Comparison of ENCODE assay signal across 15 cellular contexts in the genomic region with DNA sequence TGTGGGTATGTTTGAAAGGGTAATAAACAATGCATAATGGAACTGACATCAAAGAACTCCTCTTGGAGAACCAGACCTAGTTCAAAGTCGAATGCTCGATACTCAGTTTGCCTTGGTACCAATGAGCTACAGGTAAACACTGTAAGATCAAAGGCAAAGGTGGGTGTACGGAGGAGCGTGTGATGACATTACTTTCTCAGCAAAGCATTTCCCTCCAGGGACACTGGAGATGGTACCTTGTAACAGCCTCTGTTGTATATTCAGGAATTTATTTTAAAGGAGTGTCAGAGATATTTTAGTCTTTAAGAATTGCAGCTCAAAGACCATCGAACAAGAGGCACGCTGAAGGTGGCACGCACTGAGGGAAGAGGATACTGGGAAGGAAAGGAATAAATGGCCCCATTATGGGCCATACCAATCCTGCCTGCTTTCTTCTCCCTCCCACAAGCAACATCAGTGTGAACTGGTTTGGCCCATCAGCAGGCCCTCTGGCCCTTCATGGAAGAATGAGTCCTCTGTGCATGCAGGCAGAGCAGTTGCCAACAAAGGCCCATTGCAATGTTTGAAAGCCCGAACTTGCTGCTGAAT.
DNase-seq lines count a peak whose midpoint lies in the region; ATAC-seq and TF ChIP-seq lines count a peak whose summit lies in the region.
"Had no signal": no experiment of that assay in that cellular context is flagged by ENCODE, and none has a peak within 500 bp of the region (broad histone marks: within the 10 kb centered on the region; RNA-seq: fewer than 3 reads in every experiment).

No MANE protein-coding gene starts in this region.

- peaks cover 8% of the 10 kb centered on the region for H3K9me3 Mint-ChIP-seq in type B pancreatic cell
- peaks cover 11% of the 10 kb centered on the region for H3K9me3 Mint-ChIP-seq in activated naive CD4-positive, alpha-beta T cell treated with anti-CD3 and anti-CD28 coated beads for 36 hours

- H3K79me2 ChIP-seq in SK-N-SH (ENCODE audit: insufficient read depth): no peaks in the 10 kb centered on the region

- peaks cover 34% of the 10 kb centered on the region for H3F3A ChIP-seq in SK-N-SH (replicated peaks; ENCODE audit: insufficient read depth)

- H3K36me3 ChIP-seq in SK-N-SH (replicated peaks in 1 of 2; ENCODE audit: control insufficient read depth in 1 of 2, insufficient read depth in 2 of 2, low read length in 1 of 2): no peaks in the 10 kb centered on the region
- H3K36me3 ChIP-seq: heart right ventricle, thyroid gland had no signal

- POLR2A ChIA-PET in SK-N-SH (lab: Yijun Ruan, JAX): no interaction called here

- H3K4me1 Mint-ChIP-seq in type B pancreatic cell (ENCODE audit: unreplicated experiment): peaks cover 22% of the 10 kb centered on the region
- no peaks in the 10 kb centered on the region for H3K4me1 Mint-ChIP-seq in activated naive CD4-positive, alpha-beta T cell treated with anti-CD3 and anti-CD28 coated beads for 36 hours (ENCODE audit: low read depth)

- peak overlapping the region; percentile 85 for H3K27ac Mint-ChIP-seq in type B pancreatic cell
- no peak overlapping the region for H3K27ac Mint-ChIP-seq in activated naive CD4-positive, alpha-beta T cell treated with anti-CD3 and anti-CD28 coated beads for 36 hours
- H3K27ac Mint-ChIP-seq: activated CD4-positive, alpha-beta memory T cell treated with anti-CD3 and anti-CD28 coated beads for 36 hours had no signal

- H3K9me2 ChIP-seq in SK-N-SH: no peaks in the 10 kb centered on the region

- H3K27me3 Mint-ChIP-seq in type B pancreatic cell: no peaks in the 10 kb centered on the region
- H3K27me3 Mint-ChIP-seq in activated naive CD4-positive, alpha-beta T cell treated with anti-CD3 and anti-CD28 coated beads for 36 hours (ENCODE audit: low read depth): no peaks in the 10 kb centered on the region
- H3K27me3 Mint-ChIP-seq: activated CD4-positive, alpha-beta memory T cell treated with anti-CD3 and anti-CD28 coated beads for 36 hours had no signal

- no peak for TF ChIP-seq EP300 in SK-N-SH (IDR thresholded peaks at IDR 0.05; ENCODE audit: borderline replicate concordance in 1 of 2, low read depth in 1 of 2, low read length in 1 of 2)

- no peaks in the 10 kb centered on the region for H3K36me3 Mint-ChIP-seq in type B pancreatic cell
- no peaks in the 10 kb centered on the region for H3K36me3 Mint-ChIP-seq in activated naive CD4-positive, alpha-beta T cell treated with anti-CD3 and anti-CD28 coated beads for 36 hours (ENCODE audit: low read depth)
- H3K36me3 Mint-ChIP-seq: activated CD4-positive, alpha-beta memory T cell treated with anti-CD3 and anti-CD28 coated beads for 36 hours had no signal

- intact Hi-C loops in dorsolateral prefrontal cortex (cut with DNase I): loop anchor here (10.0 kb wide), 3 partner anchors 119 to 961 kb away; a partner anchor contains a TSS
- intact Hi-C loops in activated naive CD4-positive, alpha-beta T cell treated with anti-CD3 and anti-CD28 coated beads for 36 hours (cut with micrococcal nuclease): no loop called here

- H3K9me3 ChIP-seq in SK-N-SH: no peaks in the 10 kb centered on the region
- H3K9me3 ChIP-seq: heart right ventricle, thyroid gland had no signal

- no peak overlapping the region for H3K4me3 ChIP-seq in SK-N-SH (ENCODE audit: low read depth in 2 of 2, low read length in 1 of 2)
- H3K4me3 ChIP-seq in dorsolateral prefrontal cortex: no peak overlapping the region
- H3K4me3 ChIP-seq: heart right ventricle, thyroid gland had no signal

- peak overlapping the region; percentile 72; the same call in 1 of the 2 replicates for H3K9ac ChIP-seq in SK-N-SH

- CTCF ChIA-PET in SK-N-SH (lab: Yijun Ruan, JAX): no interaction called here
- CTCF ChIA-PET in activated naive CD4-positive, alpha-beta T cell treated with anti-CD3 and anti-CD28 coated beads for 36 hours (lab: Charles Lee): no interaction called here

- DNase-seq in SK-N-SH: no peak
- DNase-seq in dorsolateral prefrontal cortex: peak in 9 of 10 donors; percentile 51 to 90 (median 80)
- peak; percentile 34 for DNase-seq in middle frontal gyrus (ENCODE audit: extremely low spot score, low spot score)
- DNase-seq in type B pancreatic cell (ENCODE audit: extremely low spot score, unreplicated experiment): no peak
- DNase-seq in activated naive CD4-positive, alpha-beta T cell treated with anti-CD3 and anti-CD28 coated beads for 36 hours: no peak
- no peak for DNase-seq in AG08395 (ENCODE audit: low spot score)
- DNase-seq in activated CD4-positive, CD25-positive, alpha-beta regulatory T cell treated with anti-CD3 and anti-CD28 coated beads, Interleukin-2, amount 50 U/mL, for 72 hours: no peak
- DNase-seq: ACHN; activated CD4-positive, alpha-beta memory T cell treated with anti-CD3 and anti-CD28 coated beads for 36 hours; Calu3; heart right ventricle; left ventricle myocardium superior; MV-4-11; thyroid gland had no signal

- WGBS in SK-N-SH (ENCODE audit: low lambda C conversion rate): 59% methylated on average over 8 of the region's 8 CpGs

- H3K27me3 ChIP-seq in SK-N-SH (ENCODE audit: insufficient read depth) (no peaks in the 10 kb centered on the region), dorsolateral prefrontal cortex (no peaks in the 10 kb centered on the region)
- H3K27me3 ChIP-seq: heart right ventricle, thyroid gland had no signal

- no peak overlapping the region for H3K4me3 Mint-ChIP-seq in type B pancreatic cell
- H3K4me3 Mint-ChIP-seq in activated naive CD4-positive, alpha-beta T cell treated with anti-CD3 and anti-CD28 coated beads for 36 hours: no peak overlapping the region
- H3K4me3 Mint-ChIP-seq: activated CD4-positive, alpha-beta memory T cell treated with anti-CD3 and anti-CD28 coated beads for 36 hours had no signal

- peak overlapping the region; percentile 93; the same call in 1 of the 2 replicates for H3K4me2 ChIP-seq in SK-N-SH

- H3K27ac ChIP-seq in SK-N-SH (ENCODE audit: low read depth in 2 of 2, low read length in 1 of 2): peak overlapping the region in 1 of 2 experiments; percentile 99; a peak in 2 of 4 replicates
- peak overlapping the region in 50 of 59 donors; percentile 5 to 89 (median 68) for H3K27ac ChIP-seq in dorsolateral prefrontal cortex
- H3K27ac ChIP-seq: heart right ventricle, thyroid gland had no signal

- H4K20me1 ChIP-seq in SK-N-SH (ENCODE audit: insufficient read depth): no peaks in the 10 kb centered on the region

- no peak; the same call in 2 of the 3 replicates for ATAC-seq in SK-N-SH treated with all-trans-retinoic acid at 6 μM for 48 hours
- ATAC-seq: left ventricle myocardium superior had no signal

- no peak for TF ChIP-seq RAD21 in SK-N-SH (IDR thresholded peaks at IDR 0.05; ENCODE audit: low read length)

- TF ChIP-seq CTCF in SK-N-SH (IDR thresholded peaks at IDR 0.05): no peak
- TF ChIP-seq CTCF in dorsolateral prefrontal cortex (IDR thresholded peaks at IDR 0.05 in 54 of 56, conservative IDR thresholded peaks at IDR 0.05 in 2 of 56; ENCODE audit: low read depth in 1 of 56, partially characterized antibody in 56 of 56): peak in 9 of 56 donors; percentile 7 to 35 (median 21)
- TF ChIP-seq CTCF in type B pancreatic cell (conservative IDR thresholded peaks at IDR 0.05): no peak

- H2AFZ ChIP-seq in SK-N-SH (ENCODE audit: low read depth): 0 out of 2 replicates have a peak overlapping the region, but pooled peaks have one; percentile 10

- peaks cover 0 to 22% of the 10 kb centered on the region in 2 experiments for H3K4me1 ChIP-seq in SK-N-SH (ENCODE audit: control insufficient read depth in 1 of 2, insufficient read depth in 2 of 2, low read depth in 1 of 2, low read length in 1 of 2)
- H3K4me1 ChIP-seq: heart right ventricle, thyroid gland had no signal

TF ChIP-seq in SK-N-SH, 30 proteins besides CTCF, POLR2A, EP300 and RAD21 (continues in another document):
- TF ChIP-seq FOSL2 (IDR thresholded peaks at IDR 0.05; ENCODE audit: borderline replicate concordance, low read depth) (no peak), NRF1 (IDR thresholded peaks at IDR 0.05; ENCODE audit: low read depth, low read length) (no peak), YY1 (IDR thresholded peaks at IDR 0.05; ENCODE audit: low read depth) (no peak), FOXM1 (IDR thresholded peaks at IDR 0.05; ENCODE audit: low read depth) (no peak), TAF1 (IDR thresholded peaks at IDR 0.05; ENCODE audit: borderline replicate concordance, low read depth, low read length) (no peak), POLR2AphosphoS5 (IDR thresholded peaks at IDR 0.05; ENCODE audit: low read depth, low read length) (no peak), TEAD4 (IDR thresholded peaks at IDR 0.05; ENCODE audit: borderline replicate concordance, insufficient read depth) (no peak)
- TF ChIP-seq, protein P1, sequence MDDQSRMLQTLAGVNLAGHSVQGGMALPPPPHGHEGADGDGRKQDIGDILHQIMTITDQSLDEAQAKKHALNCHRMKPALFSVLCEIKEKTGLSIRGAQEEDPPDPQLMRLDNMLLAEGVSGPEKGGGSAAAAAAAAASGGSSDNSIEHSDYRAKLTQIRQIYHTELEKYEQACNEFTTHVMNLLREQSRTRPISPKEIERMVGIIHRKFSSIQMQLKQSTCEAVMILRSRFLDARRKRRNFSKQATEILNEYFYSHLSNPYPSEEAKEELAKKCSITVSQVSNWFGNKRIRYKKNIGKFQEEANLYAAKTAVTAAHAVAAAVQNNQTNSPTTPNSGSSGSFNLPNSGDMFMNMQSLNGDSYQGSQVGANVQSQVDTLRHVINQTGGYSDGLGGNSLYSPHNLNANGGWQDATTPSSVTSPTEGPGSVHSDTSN (IDR thresholded peaks at IDR 0.05): no peak

TF ChIP-seq in SK-N-SH treated with all-trans-retinoic acid at 6 μM for 48 hours, 23 proteins besides CTCF, POLR2A, EP300 and RAD21 (continues in another document):
- TF ChIP-seq TCF4 (CRISPR knock-in tag; IDR thresholded peaks at IDR 0.05; ENCODE audit: borderline replicate concordance) (no peak), PPARA (CRISPR knock-in tag; IDR thresholded peaks at IDR 0.05; ENCODE audit: borderline replicate concordance) (no peak), ZNF8 (CRISPR knock-in tag; IDR thresholded peaks at IDR 0.05) (no peak), ZC3H10 (CRISPR knock-in tag; IDR thresholded peaks at IDR 0.05) (no peak), ARNTL (CRISPR knock-in tag; IDR thresholded peaks at IDR 0.05; ENCODE audit: borderline replicate concordance, low read depth) (no peak), SNAI2 (CRISPR knock-in tag; IDR thresholded peaks at IDR 0.05) (no peak)

Comparison
In these comparisons a context has a peak if more than half of its experiments do, and no peak if none do; other contexts are left out.
1. DNase-seq: peak in dorsolateral prefrontal cortex (9 of 10) and middle frontal gyrus (single experiment); none in SK-N-SH (single experiment), type B pancreatic cell (single experiment), activated naive CD4-positive, alpha-beta T cell treated with anti-CD3 and anti-CD28 coated beads for 36 hours (single experiment), AG08395 (single experiment) and activated CD4-positive, CD25-positive, alpha-beta regulatory T cell treated with anti-CD3 and anti-CD28 coated beads, Interleukin-2, amount 50 U/mL, for 72 hours (single experiment).